Comparison of ENCODE assay signal across 1 cellular context in the genomic region with DNA sequence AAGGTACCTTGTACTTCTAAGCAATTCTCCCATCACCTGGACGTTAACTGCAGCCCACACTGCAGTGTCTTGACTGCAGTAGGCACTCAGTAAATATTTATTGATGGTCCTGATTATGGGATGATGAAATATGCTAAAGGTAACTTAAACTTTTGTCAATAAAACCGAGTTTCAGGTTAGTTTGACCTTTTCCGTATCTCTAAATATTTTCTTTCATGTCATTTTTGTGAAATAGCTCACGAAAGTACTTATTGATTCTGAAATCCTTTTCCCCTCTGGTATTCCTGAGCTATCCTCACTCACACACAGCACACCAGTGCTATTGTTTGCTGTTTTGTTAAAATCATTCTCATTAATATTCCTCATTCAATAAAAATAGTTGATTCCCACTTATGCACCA.
TF ChIP-seq lines count a peak whose summit lies in the region.

No MANE protein-coding gene starts in this region.

TF ChIP-seq in HepG2, 621 proteins besides CTCF, POLR2A, EP300 and RAD21 (continued from another document and continues in another):
- TF ChIP-seq, protein P1, sequence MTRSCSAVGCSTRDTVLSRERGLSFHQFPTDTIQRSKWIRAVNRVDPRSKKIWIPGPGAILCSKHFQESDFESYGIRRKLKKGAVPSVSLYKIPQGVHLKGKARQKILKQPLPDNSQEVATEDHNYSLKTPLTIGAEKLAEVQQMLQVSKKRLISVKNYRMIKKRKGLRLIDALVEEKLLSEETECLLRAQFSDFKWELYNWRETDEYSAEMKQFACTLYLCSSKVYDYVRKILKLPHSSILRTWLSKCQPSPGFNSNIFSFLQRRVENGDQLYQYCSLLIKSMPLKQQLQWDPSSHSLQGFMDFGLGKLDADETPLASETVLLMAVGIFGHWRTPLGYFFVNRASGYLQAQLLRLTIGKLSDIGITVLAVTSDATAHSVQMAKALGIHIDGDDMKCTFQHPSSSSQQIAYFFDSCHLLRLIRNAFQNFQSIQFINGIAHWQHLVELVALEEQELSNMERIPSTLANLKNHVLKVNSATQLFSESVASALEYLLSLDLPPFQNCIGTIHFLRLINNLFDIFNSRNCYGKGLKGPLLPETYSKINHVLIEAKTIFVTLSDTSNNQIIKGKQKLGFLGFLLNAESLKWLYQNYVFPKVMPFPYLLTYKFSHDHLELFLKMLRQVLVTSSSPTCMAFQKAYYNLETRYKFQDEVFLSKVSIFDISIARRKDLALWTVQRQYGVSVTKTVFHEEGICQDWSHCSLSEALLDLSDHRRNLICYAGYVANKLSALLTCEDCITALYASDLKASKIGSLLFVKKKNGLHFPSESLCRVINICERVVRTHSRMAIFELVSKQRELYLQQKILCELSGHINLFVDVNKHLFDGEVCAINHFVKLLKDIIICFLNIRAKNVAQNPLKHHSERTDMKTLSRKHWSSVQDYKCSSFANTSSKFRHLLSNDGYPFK (CRISPR knock-in tag; IDR thresholded peaks at IDR 0.05; ENCODE audit: borderline replicate concordance), result no peak
- TF ChIP-seq SRF (IDR thresholded peaks at IDR 0.05; ENCODE audit: low read depth, low read length), result no peak
- TF ChIP-seq ZNF3 (CRISPR knock-in tag; IDR thresholded peaks at IDR 0.05), result peak; percentile 27; the same call in 1 of the 2 replicates
- TF ChIP-seq TCF12 (IDR thresholded peaks at IDR 0.05), result no peak
- peak; percentile 47; the same call in 1 of the 2 replicates for TF ChIP-seq TCF12 (CRISPR knock-in tag; IDR thresholded peaks at IDR 0.05)
- no peak for TF ChIP-seq IKZF1 (IDR thresholded peaks at IDR 0.05)
- TF ChIP-seq MTF1 (CRISPR knock-in tag; IDR thresholded peaks at IDR 0.05), result no peak
- no peak for TF ChIP-seq MTF2 (CRISPR knock-in tag; IDR thresholded peaks at IDR 0.05; ENCODE audit: borderline replicate concordance)
- TF ChIP-seq, protein P2, sequence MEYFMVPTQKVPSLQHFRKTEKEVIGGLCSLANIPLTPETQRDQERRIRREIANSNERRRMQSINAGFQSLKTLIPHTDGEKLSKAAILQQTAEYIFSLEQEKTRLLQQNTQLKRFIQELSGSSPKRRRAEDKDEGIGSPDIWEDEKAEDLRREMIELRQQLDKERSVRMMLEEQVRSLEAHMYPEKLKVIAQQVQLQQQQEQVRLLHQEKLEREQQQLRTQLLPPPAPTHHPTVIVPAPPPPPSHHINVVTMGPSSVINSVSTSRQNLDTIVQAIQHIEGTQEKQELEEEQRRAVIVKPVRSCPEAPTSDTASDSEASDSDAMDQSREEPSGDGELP (IDR thresholded peaks at IDR 0.05; ENCODE audit: borderline replicate concordance, low read depth), result peak; percentile 43; the same call in 1 of the 2 replicates
- TF ChIP-seq, protein P3, sequence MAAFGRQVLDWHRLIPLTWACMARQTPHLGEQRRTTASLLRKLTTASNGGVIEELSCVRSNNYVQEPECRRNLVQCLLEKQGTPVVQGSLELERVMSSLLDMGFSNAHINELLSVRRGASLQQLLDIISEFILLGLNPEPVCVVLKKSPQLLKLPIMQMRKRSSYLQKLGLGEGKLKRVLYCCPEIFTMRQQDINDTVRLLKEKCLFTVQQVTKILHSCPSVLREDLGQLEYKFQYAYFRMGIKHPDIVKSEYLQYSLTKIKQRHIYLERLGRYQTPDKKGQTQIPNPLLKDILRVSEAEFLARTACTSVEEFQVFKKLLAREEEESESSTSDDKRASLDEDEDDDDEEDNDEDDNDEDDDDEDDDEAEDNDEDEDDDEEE (CRISPR knock-in tag; IDR thresholded peaks at IDR 0.05), result no peak
- no peak for TF ChIP-seq SP2 (CRISPR knock-in tag; IDR thresholded peaks at IDR 0.05)
- TF ChIP-seq, protein P4, sequence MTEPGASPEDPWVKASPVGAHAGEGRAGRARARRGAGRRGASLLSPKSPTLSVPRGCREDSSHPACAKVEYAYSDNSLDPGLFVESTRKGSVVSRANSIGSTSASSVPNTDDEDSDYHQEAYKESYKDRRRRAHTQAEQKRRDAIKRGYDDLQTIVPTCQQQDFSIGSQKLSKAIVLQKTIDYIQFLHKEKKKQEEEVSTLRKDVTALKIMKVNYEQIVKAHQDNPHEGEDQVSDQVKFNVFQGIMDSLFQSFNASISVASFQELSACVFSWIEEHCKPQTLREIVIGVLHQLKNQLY (CRISPR knock-in tag; IDR thresholded peaks at IDR 0.05), result peak; percentile 86
- TF ChIP-seq KLF12 (CRISPR knock-in tag; IDR thresholded peaks at IDR 0.05; ENCODE audit: borderline replicate concordance), result no peak
- TF ChIP-seq SNAPC5 (CRISPR knock-in tag; IDR thresholded peaks at IDR 0.05; ENCODE audit: borderline replicate concordance), result no peak
- no peak for TF ChIP-seq SNRNP70 (IDR thresholded peaks at IDR 0.05; ENCODE audit: low read depth, low read length)
- no peak for TF ChIP-seq GTF3A (CRISPR knock-in tag; conservative IDR thresholded peaks at IDR 0.05)
- no peak for TF ChIP-seq ATM (IDR thresholded peaks at IDR 0.05; ENCODE audit: borderline replicate concordance)
- TF ChIP-seq, protein P5, sequence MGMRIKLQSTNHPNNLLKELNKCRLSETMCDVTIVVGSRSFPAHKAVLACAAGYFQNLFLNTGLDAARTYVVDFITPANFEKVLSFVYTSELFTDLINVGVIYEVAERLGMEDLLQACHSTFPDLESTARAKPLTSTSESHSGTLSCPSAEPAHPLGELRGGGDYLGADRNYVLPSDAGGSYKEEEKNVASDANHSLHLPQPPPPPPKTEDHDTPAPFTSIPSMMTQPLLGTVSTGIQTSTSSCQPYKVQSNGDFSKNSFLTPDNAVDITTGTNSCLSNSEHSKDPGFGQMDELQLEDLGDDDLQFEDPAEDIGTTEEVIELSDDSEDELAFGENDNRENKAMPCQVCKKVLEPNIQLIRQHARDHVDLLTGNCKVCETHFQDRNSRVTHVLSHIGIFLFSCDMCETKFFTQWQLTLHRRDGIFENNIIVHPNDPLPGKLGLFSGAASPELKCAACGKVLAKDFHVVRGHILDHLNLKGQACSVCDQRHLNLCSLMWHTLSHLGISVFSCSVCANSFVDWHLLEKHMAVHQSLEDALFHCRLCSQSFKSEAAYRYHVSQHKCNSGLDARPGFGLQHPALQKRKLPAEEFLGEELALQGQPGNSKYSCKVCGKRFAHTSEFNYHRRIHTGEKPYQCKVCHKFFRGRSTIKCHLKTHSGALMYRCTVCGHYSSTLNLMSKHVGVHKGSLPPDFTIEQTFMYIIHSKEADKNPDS (CRISPR knock-in tag; IDR thresholded peaks at IDR 0.05), result peak; percentile 74; the same call in 1 of the 2 replicates
- TF ChIP-seq JUND (CRISPR knock-in tag; IDR thresholded peaks at IDR 0.05), result no peak
- no peak for TF ChIP-seq ETV6 (CRISPR knock-in tag; conservative IDR thresholded peaks at IDR 0.05)
- TF ChIP-seq ZNF337 (CRISPR knock-in tag; IDR thresholded peaks at IDR 0.05; ENCODE audit: borderline replicate concordance, low read depth), result no peak
- TF ChIP-seq ZNF292 (CRISPR knock-in tag; IDR thresholded peaks at IDR 0.05; ENCODE audit: borderline replicate concordance, low read depth), result peak; percentile 83
- TF ChIP-seq SALL1 (CRISPR knock-in tag; IDR thresholded peaks at IDR 0.05), result peak; percentile 89; the same call in 1 of the 2 replicates
- TF ChIP-seq PLRG1 (conservative IDR thresholded peaks at IDR 0.05), result no peak
- no peak for TF ChIP-seq NFIB (CRISPR knock-in tag; IDR thresholded peaks at IDR 0.05; ENCODE audit: borderline replicate concordance)
- TF ChIP-seq SATB2 (CRISPR knock-in tag; IDR thresholded peaks at IDR 0.05), result no peak
- no peak for TF ChIP-seq ZNF567 (CRISPR knock-in tag; IDR thresholded peaks at IDR 0.05; ENCODE audit: borderline replicate concordance)
- TF ChIP-seq TSC22D2 (CRISPR knock-in tag; IDR thresholded peaks at IDR 0.05; ENCODE audit: borderline replicate concordance), result 0 out of 2 replicates have a peak, but pooled peaks have one; percentile 44
- no peak for TF ChIP-seq THAP8 (CRISPR knock-in tag; IDR thresholded peaks at IDR 0.05; ENCODE audit: borderline replicate concordance)
- TF ChIP-seq FOXP4 (CRISPR knock-in tag; IDR thresholded peaks at IDR 0.05), result peak; percentile 93
- TF ChIP-seq ATF1 (CRISPR knock-in tag; IDR thresholded peaks at IDR 0.05), result peak; percentile 22; the same call in 1 of the 2 replicates
- TF ChIP-seq, protein P6, sequence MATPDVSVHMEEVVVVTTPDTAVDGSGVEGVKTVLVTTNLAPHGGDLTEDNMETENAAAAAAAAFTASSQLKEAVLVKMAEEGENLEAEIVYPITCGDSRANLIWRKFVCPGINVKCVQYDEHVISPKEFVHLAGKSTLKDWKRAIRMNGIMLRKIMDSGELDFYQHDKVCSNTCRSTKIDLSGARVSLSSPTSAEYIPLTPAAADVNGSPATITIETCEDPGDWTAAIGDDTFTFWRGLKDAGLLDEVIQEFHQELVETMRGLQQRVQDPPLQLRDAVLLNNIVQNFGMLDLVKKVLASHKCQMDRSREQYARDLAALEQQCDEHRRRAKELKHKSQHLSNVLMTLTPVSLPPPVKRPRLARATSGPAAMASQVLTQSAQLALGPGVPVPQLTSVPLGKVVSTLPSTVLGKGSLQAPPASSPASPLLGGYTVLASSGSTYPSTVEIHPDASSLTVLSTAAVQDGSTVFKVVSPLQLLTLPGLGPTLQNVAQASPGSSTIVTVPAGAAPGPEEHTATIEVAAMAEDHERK (CRISPR knock-in tag; IDR thresholded peaks at IDR 0.05; ENCODE audit: low read depth), result no peak
- TF ChIP-seq SP1 (IDR thresholded peaks at IDR 0.05), result no peak
- no peak for TF ChIP-seq SP1 (CRISPR knock-in tag; IDR thresholded peaks at IDR 0.05)
- no peak for TF ChIP-seq DR1 (CRISPR knock-in tag; IDR thresholded peaks at IDR 0.05)
- TF ChIP-seq HMG20B (CRISPR knock-in tag; conservative IDR thresholded peaks at IDR 0.05), result peak; percentile 85
- TF ChIP-seq ZFYVE20 (CRISPR knock-in tag; IDR thresholded peaks at IDR 0.05; ENCODE audit: borderline replicate concordance, low read depth), result no peak
- no peak for TF ChIP-seq ISX (CRISPR knock-in tag; conservative IDR thresholded peaks at IDR 0.05)
- TF ChIP-seq THAP7 (CRISPR knock-in tag; IDR thresholded peaks at IDR 0.05), result no peak
- TF ChIP-seq, protein P7, sequence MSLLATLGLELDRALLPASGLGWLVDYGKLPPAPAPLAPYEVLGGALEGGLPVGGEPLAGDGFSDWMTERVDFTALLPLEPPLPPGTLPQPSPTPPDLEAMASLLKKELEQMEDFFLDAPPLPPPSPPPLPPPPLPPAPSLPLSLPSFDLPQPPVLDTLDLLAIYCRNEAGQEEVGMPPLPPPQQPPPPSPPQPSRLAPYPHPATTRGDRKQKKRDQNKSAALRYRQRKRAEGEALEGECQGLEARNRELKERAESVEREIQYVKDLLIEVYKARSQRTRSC (CRISPR knock-in tag; IDR thresholded peaks at IDR 0.05; ENCODE audit: low read depth), result no peak
- no peak; the same call in 1 of the 2 replicates for TF ChIP-seq FOSL1 (CRISPR knock-in tag; IDR thresholded peaks at IDR 0.05; ENCODE audit: borderline replicate concordance)
- TF ChIP-seq NCOA1 (CRISPR knock-in tag; IDR thresholded peaks at IDR 0.05), result no peak
- TF ChIP-seq, protein P8, sequence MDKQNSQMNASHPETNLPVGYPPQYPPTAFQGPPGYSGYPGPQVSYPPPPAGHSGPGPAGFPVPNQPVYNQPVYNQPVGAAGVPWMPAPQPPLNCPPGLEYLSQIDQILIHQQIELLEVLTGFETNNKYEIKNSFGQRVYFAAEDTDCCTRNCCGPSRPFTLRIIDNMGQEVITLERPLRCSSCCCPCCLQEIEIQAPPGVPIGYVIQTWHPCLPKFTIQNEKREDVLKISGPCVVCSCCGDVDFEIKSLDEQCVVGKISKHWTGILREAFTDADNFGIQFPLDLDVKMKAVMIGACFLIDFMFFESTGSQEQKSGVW (CRISPR knock-in tag; IDR thresholded peaks at IDR 0.05; ENCODE audit: borderline replicate concordance), result no peak
- peak in 1 of 2 experiments; percentile 76; a peak in 2 of 4 replicates for TF ChIP-seq KLF16 (CRISPR knock-in tag; IDR thresholded peaks at IDR 0.05)
- TF ChIP-seq JARID2 (CRISPR knock-in tag; IDR thresholded peaks at IDR 0.05; ENCODE audit: insufficient replicate concordance), result no peak
- TF ChIP-seq, protein P9, sequence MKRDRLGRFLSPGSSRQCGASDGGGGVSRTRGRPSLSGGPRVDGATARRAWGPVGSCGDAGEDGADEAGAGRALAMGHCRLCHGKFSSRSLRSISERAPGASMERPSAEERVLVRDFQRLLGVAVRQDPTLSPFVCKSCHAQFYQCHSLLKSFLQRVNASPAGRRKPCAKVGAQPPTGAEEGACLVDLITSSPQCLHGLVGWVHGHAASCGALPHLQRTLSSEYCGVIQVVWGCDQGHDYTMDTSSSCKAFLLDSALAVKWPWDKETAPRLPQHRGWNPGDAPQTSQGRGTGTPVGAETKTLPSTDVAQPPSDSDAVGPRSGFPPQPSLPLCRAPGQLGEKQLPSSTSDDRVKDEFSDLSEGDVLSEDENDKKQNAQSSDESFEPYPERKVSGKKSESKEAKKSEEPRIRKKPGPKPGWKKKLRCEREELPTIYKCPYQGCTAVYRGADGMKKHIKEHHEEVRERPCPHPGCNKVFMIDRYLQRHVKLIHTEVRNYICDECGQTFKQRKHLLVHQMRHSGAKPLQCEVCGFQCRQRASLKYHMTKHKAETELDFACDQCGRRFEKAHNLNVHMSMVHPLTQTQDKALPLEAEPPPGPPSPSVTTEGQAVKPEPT (CRISPR knock-in tag; IDR thresholded peaks at IDR 0.05; ENCODE audit: low read depth), result no peak
